12 cellular contexts compared by ENCODE assay signal in genomic region chr4:22483551-22483981, GRCh38. TPM values are rescaled to one million over a fixed set of nuclear protein-coding genes. Genes with fewer than 3 reads are reported as not detected.
A peak's percentile ranks its signal among the peaks of the same experiment; 100 is the strongest.
DNase-seq lines count a peak whose midpoint lies in the region; ATAC-seq and TF ChIP-seq lines count a peak whose summit lies in the region.
"Had no signal": no experiment of that assay in that cellular context is flagged by ENCODE, and none has a peak within 500 bp of the region (broad histone marks: within the 10 kb centered on the region; RNA-seq: fewer than 3 reads in every experiment).

No MANE protein-coding gene starts in this region.

- H3K36me3 Mint-ChIP-seq in HFFc6 (ENCODE audit: low read depth) = peaks cover 5% of the 10 kb centered on the region
- H3K36me3 Mint-ChIP-seq: activated CD8-positive, alpha-beta memory T cell treated with anti-CD3 and anti-CD28 coated beads, Interleukin-2, amount 10 ng/mL, durations not matched to agents 7 days and 5 days had no signal

- peak overlapping the region; percentile 35 for H3K4me3 Mint-ChIP-seq in HFFc6
- H3K4me3 Mint-ChIP-seq: activated CD8-positive, alpha-beta memory T cell treated with anti-CD3 and anti-CD28 coated beads, Interleukin-2, amount 10 ng/mL, durations not matched to agents 7 days and 5 days had no signal

- TF ChIP-seq CTCF in AG09319 (IDR thresholded peaks at IDR 0.05; ENCODE audit: low read depth, low read length) (no peak), HFFc6 (IDR thresholded peaks at IDR 0.05) (no peak)

- H3K27ac Mint-ChIP-seq in HFFc6 = peak overlapping the region; percentile 54
- H3K27ac Mint-ChIP-seq: activated CD8-positive, alpha-beta memory T cell treated with anti-CD3 and anti-CD28 coated beads, Interleukin-2, amount 10 ng/mL, durations not matched to agents 7 days and 5 days had no signal

- peak overlapping the region; percentile 47 for H3K4me3 ChIP-seq in SK-N-MC

- peaks cover 4% of the 10 kb centered on the region; the same call in 1 of the 2 replicates for H3K9me3 Mint-ChIP-seq in HFFc6

- no peaks in the 10 kb centered on the region for H3K36me3 ChIP-seq in SK-N-MC (ENCODE audit: insufficient read depth, low read length)

- peak; percentile 65 for DNase-seq in AG09319 (ENCODE audit: extremely low read depth, low read depth)
- peak; percentile 82 for DNase-seq in HFFc6
- peak; percentile 37 for DNase-seq in SK-N-MC (ENCODE audit: low read depth, low spot score)
- peak; percentile 76 for DNase-seq in glomerular visceral epithelial cell (ENCODE audit: extremely low spot score)
- no peak for DNase-seq in NCI-H1105 (lab: John Stamatoyannopoulos, UW)
- DNase-seq in NCI-H146 (lab: John Stamatoyannopoulos, UW) = no peak
- no peak for DNase-seq in NCI-H1694 treated with DMSO at 0.1 percent for 48 hours (lab: John Stamatoyannopoulos, UW)
- DNase-seq: activated CD8-positive, alpha-beta memory T cell treated with anti-CD3 and anti-CD28 coated beads, Interleukin-2, amount 10 ng/mL, durations not matched to agents 7 days and 5 days; Caco-2; NCI-H1417 treated with DMSO at 0.1 percent for 48 hours; stimulated activated CD8-positive, alpha-beta memory T cell treated with anti-CD3 and anti-CD28 coated beads, Interleukin-4, amount 100 ng/mL, for 48 hours had no signal

- H3K27me3 Mint-ChIP-seq in HFFc6 (ENCODE audit: insufficient read depth) = peaks cover under 1% of the 10 kb centered on the region; the same call in 1 of the 2 replicates
- H3K27me3 Mint-ChIP-seq: activated CD8-positive, alpha-beta memory T cell treated with anti-CD3 and anti-CD28 coated beads, Interleukin-2, amount 10 ng/mL, durations not matched to agents 7 days and 5 days had no signal

- H3K4me1 Mint-ChIP-seq in HFFc6 (ENCODE audit: low read depth) = peaks cover 44% of the 10 kb centered on the region

- H3K9me3 ChIP-seq in SK-N-MC (ENCODE audit: low read depth, low read length) = no peaks in the 10 kb centered on the region
- H3K9me3 ChIP-seq: Caco-2 had no signal

- H3K9ac ChIP-seq in SK-N-MC (ENCODE audit: insufficient read length) = no peak overlapping the region

- ATAC-seq in HG03025 (IDR thresholded peaks at IDR 0.05; ENCODE audit: low FRiP score, unreplicated experiment) = no peak
- ATAC-seq: activated CD8-positive, alpha-beta memory T cell treated with anti-CD3 and anti-CD28 coated beads, Interleukin-2, amount 10 ng/mL, durations not matched to agents 7 days and 5 days had no signal

- H3K27ac ChIP-seq in SK-N-MC = peak overlapping the region; percentile 38

RNA-seq across cellular contexts. Expression of gene ADGRA3, which starts 32.3 kb away (rescaled TPM):
- 10 to 100 TPM; 15.1 to 19.0 (median 17.7) TPM for total RNA-seq in HFFc6 (2021; fragmentation: NEBNext Ultra II Directional; extraction: Animal tissue kit (Norgen Biotek cat#: 25700))

Comparison
In these comparisons a context has a peak if more than half of its experiments do, and no peak if none do; other contexts are left out.
1. DNase-seq: peak in AG09319 (single experiment), HFFc6 (single experiment), SK-N-MC (single experiment) and glomerular visceral epithelial cell (single experiment); none in NCI-H1105 (single experiment), NCI-H146 (single experiment) and NCI-H1694 treated with DMSO at 0.1 percent for 48 hours (single experiment).